In the genomic region with DNA sequence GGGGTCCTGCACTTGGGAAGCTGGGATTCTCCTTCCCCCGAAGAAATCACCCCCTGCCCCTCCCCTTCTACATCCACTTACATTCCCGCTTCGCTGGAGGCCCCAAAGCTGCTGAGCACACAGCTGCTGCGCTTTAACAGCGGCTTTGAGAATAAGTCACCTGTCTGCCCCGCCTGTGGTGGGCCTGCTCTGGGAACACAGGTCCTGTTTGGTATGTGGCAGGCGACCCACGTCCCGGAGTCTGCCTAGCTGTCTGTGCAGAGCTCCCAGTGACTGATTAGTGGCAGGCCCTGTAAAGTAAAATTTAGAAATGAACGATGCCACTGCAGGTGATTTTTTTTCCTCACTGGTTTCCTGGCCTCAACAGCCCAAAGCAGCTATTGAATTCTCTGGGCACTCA, we compare ENCODE assay signal across 25 cellular contexts.
"Had no signal": no experiment of that assay in that cellular context is flagged by ENCODE, and none has a peak within 500 bp of the region (broad histone marks: within the 10 kb centered on the region; RNA-seq: fewer than 3 reads in every experiment).

No MANE protein-coding gene starts in this region.

- H3K4me1 Mint-ChIP-seq: activated CD4-positive, alpha-beta memory T cell treated with anti-CD3 and anti-CD28 coated beads, Interleukin-2, amount 10 ng/mL, durations not matched to agents 7 days and 5 days; activated CD4-positive, alpha-beta T cell treated with anti-CD3 and anti-CD28 coated beads, Interleukin-2, amount 10 ng/mL, durations not matched to agents 24 days and 14 days; activated naive CD8-positive, alpha-beta T cell treated with anti-CD3 and anti-CD28 coated beads, Interleukin-2, amount 10 ng/mL, durations not matched to agents 7 days and 5 days; immature natural killer cell; T-helper 17 cell had no signal

- H3K27me3 ChIP-seq: gastroesophageal sphincter, heart left ventricle, left lung, neutrophil, pancreas, right atrium auricular region, upper lobe of right lung had no signal

- DNase-seq: activated CD4-positive, alpha-beta memory T cell treated with anti-CD3 and anti-CD28 coated beads, Interleukin-2, amount 10 ng/mL, durations not matched to agents 7 days and 5 days; activated CD4-positive, alpha-beta T cell treated with anti-CD3 and anti-CD28 coated beads, Interleukin-2, amount 10 ng/mL, durations not matched to agents 24 days and 14 days; activated effector memory CD4-positive, alpha-beta T cell treated with Interleukin-2 at 50 U/mL for 16 hours; activated naive CD4-positive, alpha-beta T cell treated with anti-CD3 and anti-CD28 coated beads for 36 hours; activated naive CD8-positive, alpha-beta T cell treated with anti-CD3 and anti-CD28 coated beads, Interleukin-2, amount 10 ng/mL, durations not matched to agents 7 days and 5 days; activated T-cell treated with anti-CD3 and anti-CD28 coated beads, Interleukin-2, amount 50 U/mL, for 72 hours; amniotic stem cell; cerebellar nuclear complex; immature natural killer cell; left lung; mammary epithelial cell; naive thymus-derived CD8-positive, alpha-beta T cell; pancreas; psoas muscle; stimulated activated CD4-positive, alpha-beta T cell treated with anti-CD3 and anti-CD28 coated beads, Interleukin-4, amount 100 ng/mL, for 24 hours; stimulated activated naive CD4-positive, alpha-beta T cell treated with Interleukin-2 at 50 U/mL for 16 hours; T-helper 17 cell; upper lobe of right lung had no signal

- H3K9me3 Mint-ChIP-seq: activated CD4-positive, alpha-beta memory T cell treated with anti-CD3 and anti-CD28 coated beads, Interleukin-2, amount 10 ng/mL, durations not matched to agents 7 days and 5 days; activated CD4-positive, alpha-beta T cell treated with anti-CD3 and anti-CD28 coated beads, Interleukin-2, amount 10 ng/mL, durations not matched to agents 24 days and 14 days; activated naive CD4-positive, alpha-beta T cell treated with anti-CD3 and anti-CD28 coated beads for 36 hours; activated naive CD8-positive, alpha-beta T cell treated with anti-CD3 and anti-CD28 coated beads, Interleukin-2, amount 10 ng/mL, durations not matched to agents 7 days and 5 days; activated T-cell treated with anti-CD3 and anti-CD28 coated beads, Interleukin-2, amount 50 U/mL, for 72 hours; immature natural killer cell; mesothelial cell of epicardium; naive thymus-derived CD8-positive, alpha-beta T cell had no signal

- H3K27me3 Mint-ChIP-seq: activated CD4-positive, alpha-beta memory T cell treated with anti-CD3 and anti-CD28 coated beads, Interleukin-2, amount 10 ng/mL, durations not matched to agents 7 days and 5 days; activated naive CD8-positive, alpha-beta T cell treated with anti-CD3 and anti-CD28 coated beads, Interleukin-2, amount 10 ng/mL, durations not matched to agents 7 days and 5 days had no signal

- H3K9me3 ChIP-seq: gastroesophageal sphincter, heart left ventricle, left lung, neutrophil, pancreas, psoas muscle, right atrium auricular region, upper lobe of right lung had no signal

- H3K36me3 ChIP-seq: heart left ventricle, left lung, neutrophil, pancreas, right atrium auricular region, upper lobe of right lung had no signal

- H3K4me3 Mint-ChIP-seq: activated CD4-positive, alpha-beta memory T cell treated with anti-CD3 and anti-CD28 coated beads, Interleukin-2, amount 10 ng/mL, durations not matched to agents 7 days and 5 days; activated CD4-positive, alpha-beta T cell treated with anti-CD3 and anti-CD28 coated beads, Interleukin-2, amount 10 ng/mL, durations not matched to agents 24 days and 14 days; activated naive CD4-positive, alpha-beta T cell treated with anti-CD3 and anti-CD28 coated beads for 36 hours; activated naive CD8-positive, alpha-beta T cell treated with anti-CD3 and anti-CD28 coated beads, Interleukin-2, amount 10 ng/mL, durations not matched to agents 7 days and 5 days; activated T-cell treated with anti-CD3 and anti-CD28 coated beads, Interleukin-2, amount 50 U/mL, for 72 hours; immature natural killer cell; mesothelial cell of epicardium; naive thymus-derived CD8-positive, alpha-beta T cell; T-helper 17 cell had no signal

- H3K36me3 Mint-ChIP-seq: activated naive CD8-positive, alpha-beta T cell treated with anti-CD3 and anti-CD28 coated beads, Interleukin-2, amount 10 ng/mL, durations not matched to agents 7 days and 5 days; immature natural killer cell; mesothelial cell of epicardium; naive thymus-derived CD8-positive, alpha-beta T cell had no signal

- H3K4me3 ChIP-seq: coronary artery, gastroesophageal sphincter, heart left ventricle, left lung, pancreas, psoas muscle, right atrium auricular region, upper lobe of right lung had no signal

- H3K27ac ChIP-seq: coronary artery, epithelial cell of prostate, gastroesophageal sphincter, heart left ventricle, left lung, neutrophil, pancreas, psoas muscle, right atrium auricular region, upper lobe of right lung had no signal

- H3K27ac Mint-ChIP-seq: activated CD4-positive, alpha-beta memory T cell treated with anti-CD3 and anti-CD28 coated beads, Interleukin-2, amount 10 ng/mL, durations not matched to agents 7 days and 5 days; activated CD4-positive, alpha-beta T cell treated with anti-CD3 and anti-CD28 coated beads, Interleukin-2, amount 10 ng/mL, durations not matched to agents 24 days and 14 days; activated naive CD4-positive, alpha-beta T cell treated with anti-CD3 and anti-CD28 coated beads for 36 hours; activated naive CD8-positive, alpha-beta T cell treated with anti-CD3 and anti-CD28 coated beads, Interleukin-2, amount 10 ng/mL, durations not matched to agents 7 days and 5 days; activated T-cell treated with anti-CD3 and anti-CD28 coated beads, Interleukin-2, amount 50 U/mL, for 72 hours; immature natural killer cell; mesothelial cell of epicardium; T-helper 17 cell had no signal

- ATAC-seq: activated T-cell treated with anti-CD3 and anti-CD28 coated beads, Interleukin-2, amount 50 U/mL, for 72 hours; gastroesophageal sphincter; heart left ventricle; left lung; naive thymus-derived CD8-positive, alpha-beta T cell; pancreas; psoas muscle; T-helper 17 cell; upper lobe of right lung had no signal

- H3K4me1 ChIP-seq: gastroesophageal sphincter, left lung, pancreas, psoas muscle, right atrium auricular region, upper lobe of right lung had no signal
